Comparison of ENCODE assay signal across 35 cellular contexts in genomic region chr12:57989837-57990236, GRCh38. TPM values are rescaled to one million over a fixed set of nuclear protein-coding genes. Genes with fewer than 3 reads are reported as not detected.
"Had no signal": no experiment of that assay in that cellular context is flagged by ENCODE, and none has a peak within 500 bp of the region (broad histone marks: within the 10 kb centered on the region; RNA-seq: fewer than 3 reads in every experiment).

No MANE protein-coding gene starts in this region.

- H3K36me3 Mint-ChIP-seq: activated CD4-positive, alpha-beta memory T cell treated with anti-CD3 and anti-CD28 coated beads for 36 hours; activated naive CD8-positive, alpha-beta T cell; activated naive CD8-positive, alpha-beta T cell treated with anti-CD3 and anti-CD28 coated beads, Interleukin-2, amount 10 ng/mL, durations not matched to agents 7 days and 5 days; brain had no signal

- DNase-seq: activated B cell treated with CpG ODN at 0.5 μM for 24 hours; activated CD4-positive, alpha-beta memory T cell treated with anti-CD3 and anti-CD28 coated beads for 36 hours; activated CD4-positive, alpha-beta T cell treated with anti-CD3 and anti-CD28 coated beads for 4 hours; activated CD4-positive, alpha-beta T cell treated with anti-CD3 and anti-CD28 coated beads, Interleukin-2, amount 10 ng/mL, durations not matched to agents 24 days and 14 days; activated CD4-positive, alpha-beta T cell treated with anti-CD3 and anti-CD28 coated beads, Interleukin-2, amount 50 U/mL, for 1 hour; activated CD4-positive, alpha-beta T cell treated with anti-CD3 and anti-CD28 coated beads, Interleukin-2, amount 50 U/mL, for 4 hours; activated CD4-positive, CD25-positive, alpha-beta regulatory T cell treated with anti-CD3 and anti-CD28 coated beads, Interleukin-2, amount 50 U/mL, for 72 hours; activated CD8-positive, alpha-beta memory T cell treated with anti-CD3 and anti-CD28 coated beads, Interleukin-2, amount 50 U/mL, for 4 hours; activated CD8-positive, alpha-beta T cell treated with anti-CD3 and anti-CD28 coated beads for 36 hours; activated effector memory CD4-positive, alpha-beta T cell treated with anti-CD3 and anti-CD28 coated beads, Interleukin-2, amount 50 U/mL, for 16 hours; activated gamma-delta T cell treated with Interleukin-2 at 50 U/mL for 16 hours; activated naive CD4-positive, alpha-beta T cell; activated naive CD4-positive, alpha-beta T cell treated with anti-CD3 and anti-CD28 coated beads for 36 hours; activated naive CD4-positive, alpha-beta T cell treated with anti-CD3 and anti-CD28 coated beads, Interleukin-2, amount 50 U/mL, for 16 hours; activated naive CD8-positive, alpha-beta T cell treated with anti-CD3 and anti-CD28 coated beads, Interleukin-2, amount 10 ng/mL, durations not matched to agents 7 days and 5 days; activated naive CD8-positive, alpha-beta T cell treated with anti-CD3 and anti-CD28 coated beads, Interleukin-2, amount 50 U/mL, for 24 hours; activated T-cell treated with anti-CD3 and anti-CD28 coated beads for 4 hours; activated T-cell treated with anti-CD3 and anti-CD28 coated beads, Interleukin-2, amount 50 U/mL, for 1 hour; activated T-cell treated with anti-CD3 and anti-CD28 coated beads, Interleukin-2, amount 50 U/mL, for 4 hours; activated T-cell treated with anti-CD3 and anti-CD28 coated beads, Interleukin-2, amount 50 U/mL, for 72 hours; amygdala; anterior cingulate cortex; caudate nucleus; cerebellar nuclear complex; T-helper 2 cell; T-helper 9 cell had no signal

- ATAC-seq: activated CD8-positive, alpha-beta T cell treated with anti-CD3 and anti-CD28 coated beads for 36 hours; activated naive CD8-positive, alpha-beta T cell treated with anti-CD3 and anti-CD28 coated beads, Interleukin-2, amount 50 U/mL, for 24 hours; activated T-cell treated with anti-CD3 and anti-CD28 coated beads, Interleukin-2, amount 50 U/mL, for 4 hours; activated T-cell treated with anti-CD3 and anti-CD28 coated beads, Interleukin-2, amount 50 U/mL, for 72 hours; activated T-helper 17 cell treated with anti-CD3 and anti-CD28 coated beads, Interleukin-2, amount 50 U/mL, for 72 hours had no signal

- H3K4me3 ChIP-seq: ascending aorta, cardiac muscle cell had no signal

- H3K9me3 ChIP-seq: ascending aorta had no signal

- H3K9me3 Mint-ChIP-seq: activated CD4-positive, alpha-beta T cell treated with anti-CD3 and anti-CD28 coated beads, Interleukin-2, amount 10 ng/mL, durations not matched to agents 24 days and 14 days; activated naive CD8-positive, alpha-beta T cell treated with anti-CD3 and anti-CD28 coated beads, Interleukin-2, amount 10 ng/mL, durations not matched to agents 7 days and 5 days; activated T-cell treated with anti-CD3 and anti-CD28 coated beads, Interleukin-2, amount 50 U/mL, for 4 hours; central memory CD8-positive, alpha-beta T cell; T-helper 2 cell treated with Interferon-gamma antibody and Interleukin-4, amounts not matched to agents 5 μg/mL and 100 μg/mL, for 36 hours had no signal

- H3K27ac Mint-ChIP-seq: activated B cell treated with CpG ODN at 0.5 μM for 24 hours; activated CD4-positive, alpha-beta memory T cell treated with anti-CD3 and anti-CD28 coated beads for 36 hours; activated CD4-positive, alpha-beta T cell treated with anti-CD3 and anti-CD28 coated beads, Interleukin-2, amount 10 ng/mL, durations not matched to agents 24 days and 14 days; activated CD8-positive, alpha-beta T cell treated with anti-CD3 and anti-CD28 coated beads for 36 hours; activated naive CD4-positive, alpha-beta T cell treated with anti-CD3 and anti-CD28 coated beads for 36 hours; activated naive CD8-positive, alpha-beta T cell; activated naive CD8-positive, alpha-beta T cell treated with anti-CD3 and anti-CD28 coated beads, Interleukin-2, amount 50 U/mL, for 24 hours; activated T-cell treated with anti-CD3 and anti-CD28 coated beads, Interleukin-2, amount 50 U/mL, for 72 hours; activated T-helper 1 cell treated with anti-CD3 and anti-CD28 coated beads, Interleukin-12 subunit alpha, Interleukin-12 subunit beta, Interleukin-2, Interleukin-4 antibody, amounts not matched to agents 30 ng/mL and 10 ng/mL and 1 ng/mL, durations not matched to agents 14 hours and 24 hours and 36 hours; activated T-helper 17 cell treated with anti-CD3 and anti-CD28 coated beads, Interleukin-2, amount 50 U/mL, for 72 hours; brain; T-helper 2 cell treated with Interferon-gamma antibody and Interleukin-4, amounts not matched to agents 5 μg/mL and 100 μg/mL, for 36 hours had no signal

- H3K27ac ChIP-seq: ascending aorta, cardiac muscle cell, VCaP had no signal

- H3K27me3 ChIP-seq: ascending aorta, cardiac muscle cell had no signal

- H3K36me3 ChIP-seq: ascending aorta, cardiac muscle cell had no signal

- H3K4me1 ChIP-seq: ascending aorta had no signal

RNA-seq across cellular contexts. Expression of gene ATP23, which starts 48.5 kb away (rescaled TPM):
- total RNA-seq: ascending aorta had no signal
